ENCODE assay signal across 7 cellular contexts in genomic region chr17:40121886-40122465, GRCh38. TPM values are rescaled to one million over a fixed set of nuclear protein-coding genes. Genes with fewer than 3 reads are reported as not detected.
A peak's percentile ranks its signal among the peaks of the same experiment; 100 is the strongest.
DNase-seq lines count a peak whose midpoint lies in the region; ATAC-seq, FAIRE-seq and TF ChIP-seq lines count a peak whose summit lies in the region.

MSL1 (plus strand) TSS chr17:40121971; CDS start chr17:40122613, 642 bp downstream.

- ATAC-seq in HG03280 (IDR thresholded peaks at IDR 0.05; ENCODE audit: unreplicated experiment) (peak; percentile 60), lung (ENCODE audit: insufficient read depth, low FRiP score) (peak; percentile 73)

- peaks cover 6 to 9% of the 10 kb centered on the region in 2 donors for H3K36me3 ChIP-seq in lung (ENCODE audit: control insufficient read depth in 2 of 2, insufficient read depth in 2 of 2, low read length in 2 of 2)

- peak; percentile 86 for DNase-seq in GM18507 (ENCODE audit: extremely low spot score, insufficient read length, low read depth)
- DNase-seq in NCI-H82 (lab: John Stamatoyannopoulos, UW), result peak; percentile 85
- peak; percentile 79 for DNase-seq in effector CD8-positive, alpha-beta T cell (lab: John Stamatoyannopoulos, UW)
- DNase-seq in lung (ENCODE audit: low spot score), result peak; percentile 84
- DNase-seq in stimulated activated CD4-positive, alpha-beta T cell treated with anti-CD3 and anti-CD28 coated beads, TNF-alpha, amount 100 ng/mL, for 1 hour (ENCODE audit: low read depth in 3 of 3, low spot score in 1 of 3), result peak; percentile 69 to 81 (median 71)

- 0 to 1% methylated on average over 23 to 68 of the region's 71 CpGs for WGBS in lung, 2 donors

- CTCF ChIA-PET in activated CD8-positive, alpha-beta memory T cell treated with anti-CD3 and anti-CD28 coated beads for 36 hours (lab: Charles Lee), result interaction anchor here (0.6 to 3.1 kb wide), 6 partner anchors 8 to 105 kb away, joined by 3 to 19 read pairs (median 10); partner anchors contain the start of gene CASC3

- no peak for TF ChIP-seq CTCF in lung (IDR thresholded peaks at IDR 0.05; ENCODE audit: control extremely low read depth, extremely low read depth)

- peaks cover 0 to 4% of the 10 kb centered on the region in 2 donors for H3K4me1 ChIP-seq in lung (ENCODE audit: control insufficient read depth in 2 of 2, insufficient read depth in 2 of 2, low read length in 2 of 2)

- H3K27me3 ChIP-seq in lung (ENCODE audit: control insufficient read depth, insufficient read depth), result no peaks in the 10 kb centered on the region

- peak within 1 kb of the TSS; percentile 96 to 99 for H3K27ac ChIP-seq in lung (ENCODE audit: low read depth in 1 of 2, low read length in 1 of 2)

- POLR2A ChIA-PET in activated CD8-positive, alpha-beta memory T cell treated with anti-CD3 and anti-CD28 coated beads for 36 hours (lab: Charles Lee), result interaction anchor here (0.6 to 2.4 kb wide), 5 partner anchors 9 to 47 kb away, joined by 3 to 11 read pairs (median 4); partner anchors contain the start of gene CASC3

- H3K4me3 ChIP-seq in lung, result peak within 1 kb of the TSS; percentile 87

- peak; percentile 18 for FAIRE-seq in GM18507 (lab: Jason Lieb, UNC)

- no peaks in the 10 kb centered on the region for H3K9me3 ChIP-seq in lung (ENCODE audit: control insufficient read depth in 2 of 2, insufficient read depth in 1 of 2, low read length in 1 of 2)

RNA-seq across cellular contexts. Expression of gene MSL1, which starts in this region (rescaled TPM):
- 10 to 100 TPM; 80.5 to 84.8 TPM for total RNA-seq in activated CD8-positive, alpha-beta memory T cell treated with anti-CD3 and anti-CD28 coated beads for 36 hours
- 100 to 1,000 TPM in 1 of 2 donors, 10 to 100 TPM in 1; 84.8 to 111 TPM for total RNA-seq in lung
- polyA plus RNA-seq in lung, result 10 to 100 TPM; 73.2 to 84.6 TPM

Comparison
In these comparisons a context has a peak if more than half of its experiments do, and no peak if none do; other contexts are left out.
1. Peak in every context shown above with its lines: DNase-seq, ATAC-seq, H3K4me3 ChIP-seq and H3K27ac ChIP-seq.